27 cellular contexts compared by ENCODE assay signal in genomic region chr9:90842378-90842777, GRCh38.
"Had no signal": no experiment of that assay in that cellular context is flagged by ENCODE, and none has a peak within 500 bp of the region (broad histone marks: within the 10 kb centered on the region; RNA-seq: fewer than 3 reads in every experiment).

No MANE protein-coding gene starts in this region.

- H3K4me1 ChIP-seq: breast epithelium, esophagus squamous epithelium, transverse colon had no signal

- H3K36me3 ChIP-seq: breast epithelium, left ventricle myocardium inferior, ovary, transverse colon had no signal

- H3K4me3 Mint-ChIP-seq: activated B cell treated with CpG ODN at 0.5 μM for 24 hours; activated CD8-positive, alpha-beta T cell treated with anti-CD3 and anti-CD28 coated beads for 36 hours; activated naive CD8-positive, alpha-beta T cell treated with anti-CD3 and anti-CD28 coated beads, Interleukin-2, amount 50 U/mL, for 24 hours; activated T-cell treated with anti-CD3 and anti-CD28 coated beads, Interleukin-2, amount 50 U/mL, for 4 hours; activated T-helper 17 cell treated with anti-CD3 and anti-CD28 coated beads, Interleukin-2, amount 50 U/mL, for 72 hours; central memory CD8-positive, alpha-beta T cell; dendritic cell treated with granulocyte-macrophage colony-stimulating factor and Interleukin-4, amounts not matched to agents 40 ng/mL and 50 ng/mL, for 4 days; nephron; T-helper 2 cell treated with Interferon-gamma antibody and Interleukin-4, amounts not matched to agents 5 μg/mL and 100 μg/mL, for 36 hours had no signal

- H3K27me3 Mint-ChIP-seq: activated B cell treated with CpG ODN at 0.5 μM for 24 hours; activated CD8-positive, alpha-beta T cell treated with anti-CD3 and anti-CD28 coated beads for 36 hours; activated naive CD8-positive, alpha-beta T cell treated with anti-CD3 and anti-CD28 coated beads, Interleukin-2, amount 50 U/mL, for 24 hours; activated T-helper 17 cell treated with anti-CD3 and anti-CD28 coated beads, Interleukin-2, amount 50 U/mL, for 72 hours; dendritic cell treated with granulocyte-macrophage colony-stimulating factor and Interleukin-4, amounts not matched to agents 40 ng/mL and 50 ng/mL, for 4 days; progenitor cell of endocrine pancreas had no signal

- ATAC-seq: activated T-cell treated with anti-CD3 and anti-CD28 coated beads, Interleukin-2, amount 50 U/mL, for 4 hours; activated T-helper 17 cell treated with anti-CD3 and anti-CD28 coated beads, Interleukin-2, amount 50 U/mL, for 72 hours; sciatic nerve; stimulated activated naive CD8-positive, alpha-beta T cell treated with anti-CD3 and anti-CD28 coated beads, Interleukin-15, Interleukin-2, amounts not matched to agents 100 U/mL and 50 U/mL, for 24 hours had no signal

- H3K9me3 ChIP-seq: breast epithelium, esophagus squamous epithelium, left ventricle myocardium inferior, ovary, testis, transverse colon had no signal

- DNase-seq: activated B cell treated with CpG ODN at 0.5 μM for 24 hours; activated CD4-positive, alpha-beta T cell treated with anti-CD3 and anti-CD28 coated beads, Interleukin-2, amount 50 U/mL, for 1 hour; activated gamma-delta T cell treated with Interleukin-2 at 50 U/mL for 16 hours; activated naive CD4-positive, alpha-beta T cell treated with anti-CD3 and anti-CD28 coated beads, Interleukin-2, amount 50 U/mL, for 16 hours; activated naive CD8-positive, alpha-beta T cell treated with anti-CD3 and anti-CD28 coated beads, Interleukin-2, amount 50 U/mL, for 24 hours; activated T-cell treated with anti-CD3 and anti-CD28 coated beads, Interleukin-2, amount 50 U/mL, for 4 hours; esophagus squamous epithelium; left ventricle myocardium inferior; ovary; stimulated activated CD4-positive, alpha-beta T cell treated with anti-CD3 and anti-CD28 coated beads, Interleukin-12 subunit alpha, Interleukin-12 subunit beta, amount 100 ng/mL, for 4 hours; stimulated activated CD4-positive, alpha-beta T cell treated with anti-CD3 and anti-CD28 coated beads, Interleukin-4, amount 100 ng/mL, for 1 hour; stimulated activated naive CD8-positive, alpha-beta T cell treated with anti-CD3 and anti-CD28 coated beads, Interleukin-15, Interleukin-2, amounts not matched to agents 100 U/mL and 50 U/mL, for 24 hours; testis; transverse colon had no signal

- H3K27ac ChIP-seq: breast epithelium, esophagus squamous epithelium, left ventricle myocardium inferior, ovary, testis, transverse colon had no signal

- H3K27ac Mint-ChIP-seq: activated B cell treated with CpG ODN at 0.5 μM for 24 hours; activated CD8-positive, alpha-beta T cell treated with anti-CD3 and anti-CD28 coated beads for 36 hours; activated naive CD8-positive, alpha-beta T cell treated with anti-CD3 and anti-CD28 coated beads, Interleukin-2, amount 50 U/mL, for 24 hours; activated T-helper 17 cell treated with anti-CD3 and anti-CD28 coated beads, Interleukin-2, amount 50 U/mL, for 72 hours; dendritic cell treated with granulocyte-macrophage colony-stimulating factor and Interleukin-4, amounts not matched to agents 40 ng/mL and 50 ng/mL, for 4 days; nephron; progenitor cell of endocrine pancreas; T-helper 2 cell treated with Interferon-gamma antibody and Interleukin-4, amounts not matched to agents 5 μg/mL and 100 μg/mL, for 36 hours had no signal

- H3K9me3 Mint-ChIP-seq: activated B cell treated with CpG ODN at 0.5 μM for 24 hours; activated CD8-positive, alpha-beta T cell treated with anti-CD3 and anti-CD28 coated beads for 36 hours; activated naive CD8-positive, alpha-beta T cell treated with anti-CD3 and anti-CD28 coated beads, Interleukin-2, amount 50 U/mL, for 24 hours; activated T-cell treated with anti-CD3 and anti-CD28 coated beads, Interleukin-2, amount 50 U/mL, for 4 hours; activated T-helper 17 cell treated with anti-CD3 and anti-CD28 coated beads, Interleukin-2, amount 50 U/mL, for 72 hours; central memory CD8-positive, alpha-beta T cell; dendritic cell treated with granulocyte-macrophage colony-stimulating factor and Interleukin-4, amounts not matched to agents 40 ng/mL and 50 ng/mL, for 4 days; nephron; T-helper 2 cell treated with Interferon-gamma antibody and Interleukin-4, amounts not matched to agents 5 μg/mL and 100 μg/mL, for 36 hours had no signal

- H3K4me1 Mint-ChIP-seq: activated T-helper 17 cell treated with anti-CD3 and anti-CD28 coated beads, Interleukin-2, amount 50 U/mL, for 72 hours; central memory CD8-positive, alpha-beta T cell had no signal

- H3K27me3 ChIP-seq: breast epithelium, esophagus squamous epithelium, ovary, testis, transverse colon had no signal

- FAIRE-seq: frontal cortex, islet of Langerhans had no signal

- H3K4me3 ChIP-seq: breast epithelium, esophagus squamous epithelium, left ventricle myocardium inferior, lung, ovary, skin epidermis, testis, transverse colon had no signal
